In genomic region chrX:47232803-47233332, GRCh38 we compare ENCODE assay signal across 8 cellular contexts. TPM values are rescaled to one million over a fixed set of nuclear protein-coding genes. Genes with fewer than 3 reads are reported as not detected.
DNase-seq lines count a peak whose midpoint lies in the region; ATAC-seq and TF ChIP-seq lines count a peak whose summit lies in the region.

Gene USP11 (plus strand): TSS chrX:47233009. CDS start chrX:47233044, 35 bp downstream.

- peaks cover 41% of the 10 kb centered on the region for H3K79me2 ChIP-seq in GM23338 (replicated peaks; ENCODE audit: insufficient read depth)

- H3K9me3 Mint-ChIP-seq in GM23338 = no peaks in the 10 kb centered on the region; the same call in 1 of the 3 replicates
- H3K9me3 Mint-ChIP-seq in WTC11 = no peaks in the 10 kb centered on the region

- H3K27me3 Mint-ChIP-seq in GM23338 (ENCODE audit: insufficient read depth, low read depth, poor library complexity) (peaks cover 4% of the 10 kb centered on the region), WTC11 (ENCODE audit: low read depth) (no peaks in the 10 kb centered on the region)

- H3K4me2 ChIP-seq in GM23338 = peak within 1 kb of the TSS; percentile 79

- no peaks in the 10 kb centered on the region for H3F3A ChIP-seq in GM23338 (replicated peaks; ENCODE audit: low read depth)

- H3K36me3 Mint-ChIP-seq in GM23338 (ENCODE audit: low read depth) (peaks cover 10% of the 10 kb centered on the region; the same call in 2 of the 3 replicates), WTC11 (peaks cover 13% of the 10 kb centered on the region)

- peak within 1 kb of the TSS; percentile 98 for H3K27ac ChIP-seq in GM23338 (ENCODE audit: low read depth)

- H3K4me3 Mint-ChIP-seq in GM23338 (peak within 1 kb of the TSS; percentile 93), WTC11 (peak within 1 kb of the TSS; percentile 93)

- no peaks in the 10 kb centered on the region for H4K20me1 ChIP-seq in GM23338 (replicated peaks; ENCODE audit: insufficient read depth)

- H3K4me3 ChIP-seq in GM23338 = peak within 1 kb of the TSS; percentile 59

- POLR2A ChIA-PET in WTC11 (lab: Charles Lee) = interaction anchor here (0.7 to 2.4 kb wide), 9 partner anchors 13 to 349 kb away, joined by 3 to 19 read pairs (median 4); partner anchors contain the start of genes CDK16 and RBM10

- TF ChIP-seq CTCF in GM23338 (conservative IDR thresholded peaks at IDR 0.05; ENCODE audit: low read depth in 2 of 2) (no peak), WTC11 (IDR thresholded peaks at IDR 0.05) (no peak)

- H3K27ac Mint-ChIP-seq in GM23338 = peak within 1 kb of the TSS; percentile 100
- H3K27ac Mint-ChIP-seq in WTC11 = peak within 1 kb of the TSS; percentile 100

- H3K36me3 ChIP-seq in GM23338 (ENCODE audit: insufficient read depth) = no peaks in the 10 kb centered on the region

- H3K4me1 Mint-ChIP-seq in GM23338 (peaks cover 10% of the 10 kb centered on the region; the same call in 2 of the 3 replicates), WTC11 (peaks cover 10% of the 10 kb centered on the region)

- ATAC-seq in GM23338 (peak; percentile 66), WTC11 (peak; percentile 24), HG03139 (IDR thresholded peaks at IDR 0.05; ENCODE audit: unreplicated experiment) (no peak)

- no peaks in the 10 kb centered on the region for H3K27me3 ChIP-seq in GM23338 (ENCODE audit: insufficient read depth)

- peak; percentile 63 for DNase-seq in ELR (ENCODE audit: low read depth)
- DNase-seq in GM23338 (ENCODE audit: low spot score) = peak; percentile 64
- DNase-seq in NCI-H1694 (lab: John Stamatoyannopoulos, UW) = peak; percentile 35
- peak; percentile 38 for DNase-seq in WTC11 (ENCODE audit: low spot score)
- DNase-seq in dedifferentiated amniotic fluid mesenchymal stem cell (ENCODE audit: extremely low spot score) = peak; percentile 17
- peak; percentile 90 for DNase-seq in left kidney (ENCODE audit: low read depth, low spot score)
- DNase-seq in stimulated activated CD8-positive, alpha-beta memory T cell treated with anti-CD3 and anti-CD28 coated beads, Interleukin-12 subunit alpha, Interleukin-12 subunit beta, amount 100 ng/mL, for 4 hours (ENCODE audit: low read depth) = peak; percentile 34

- peaks cover 4% of the 10 kb centered on the region for H3K4me1 ChIP-seq in GM23338 (ENCODE audit: insufficient read depth)

- no peak within 1 kb of the TSS for H2AFZ ChIP-seq in GM23338

- H3K9me2 ChIP-seq in GM23338 (ENCODE audit: insufficient read depth) = no peaks in the 10 kb centered on the region

- CTCF ChIA-PET in WTC11 (lab: Charles Lee) = interaction anchor here (1.1 to 2.4 kb wide), 4 partner anchors 79 to 291 kb away, joined by 4 to 6 read pairs (median 6); no protein-coding TSS in a partner anchor

TF ChIP-seq in GM23338, 12 proteins besides CTCF, POLR2A, EP300 and RAD21 (continues in another document):
- TF ChIP-seq REST (IDR thresholded peaks at IDR 0.05; ENCODE audit: unreplicated experiment) = no peak
- TF ChIP-seq POLR2AphosphoS5 (IDR thresholded peaks at IDR 0.05; ENCODE audit: low read depth) = peak; percentile 45; the same call in 1 of the 2 replicates
- TF ChIP-seq ZNF331 (CRISPR knock-in tag; IDR thresholded peaks at IDR 0.05; ENCODE audit: low read depth) = no peak
- TF ChIP-seq CREB1 (CRISPR knock-in tag; IDR thresholded peaks at IDR 0.05; ENCODE audit: low read depth) = no peak

TF ChIP-seq in WTC11, 78 proteins besides CTCF, POLR2A, EP300 and RAD21:
- TF ChIP-seq FOXP1 (CRISPR knock-in tag; IDR thresholded peaks at IDR 0.05; ENCODE audit: borderline replicate concordance) = peak; percentile 48; the same call in 1 of the 2 replicates
- TF ChIP-seq MAX (CRISPR knock-in tag; IDR thresholded peaks at IDR 0.05) = peak; percentile 71
- no peak for TF ChIP-seq ZNF671 (CRISPR knock-in tag; IDR thresholded peaks at IDR 0.05)
- TF ChIP-seq GABPB1 (CRISPR knock-in tag; IDR thresholded peaks at IDR 0.05) = 0 out of 2 replicates have a peak, but pooled peaks have one; percentile 9

RNA-seq across cellular contexts. Expression of gene USP11, which starts in this region (rescaled TPM):
- 61.9 and 65.1 TPM in 2 replicates for total RNA-seq in GM23338 (2014; rRNA removed; shearing (Covaris generic))
- 57.0 and 64.2 TPM in 2 replicates for polyA plus RNA-seq in GM23338 (2016; fragmentation: Nextera tagmentation; extraction: Ambion mirVana)
- total RNA-seq in WTC11 (2021) = 82.5 to 86.8 TPM (median 86.3 TPM) in 3 replicates

Comparison
In these comparisons a context has a peak if more than half of its experiments do, and no peak if none do; other contexts are left out.
1. DNase-seq: peak in every context shown above with its lines; median percentile 90 in left kidney; 64 in GM23338; 63 in ELR; 38 in WTC11; 35 in NCI-H1694; 34 in stimulated activated CD8-positive, alpha-beta memory T cell treated with anti-CD3 and anti-CD28 coated beads, Interleukin-12 subunit alpha, Interleukin-12 subunit beta, amount 100 ng/mL, for 4 hours; 17 in dedifferentiated amniotic fluid mesenchymal stem cell.